9 cellular contexts compared by ENCODE assay signal in genomic region chr15:50148362-50148963, GRCh38. TPM values are rescaled to one million over a fixed set of nuclear protein-coding genes. Genes with fewer than 3 reads are reported as not detected.
DNase-seq lines count a peak whose midpoint lies in the region; TF ChIP-seq lines count a peak whose summit lies in the region.
"Had no signal": no experiment of that assay in that cellular context is flagged by ENCODE, and none has a peak within 500 bp of the region (broad histone marks: within the 10 kb centered on the region; RNA-seq: fewer than 3 reads in every experiment).

No MANE protein-coding gene starts in this region.

- DNase-seq in GM06990 (ENCODE audit: extremely low read depth, insufficient read length) (no peak), NCI-H446 treated with DMSO at 0.1 percent for 48 hours (lab: John Stamatoyannopoulos, UW) (peak; percentile 25), cerebellar cortex (ENCODE audit: low spot score) (peak; percentile 52), nephron progenitor cell (peak; percentile 31), GOT3 (lab: John Stamatoyannopoulos, UW) (no peak), mesenteric fat pad (ENCODE audit: low spot score) (no peak)
- no peak for DNase-seq in activated CD4-positive, CD25-positive, alpha-beta regulatory T cell treated with anti-CD3 and anti-CD28 coated beads, Interleukin-2, amount 50 U/mL, for 72 hours
- DNase-seq in stimulated activated CD4-positive, alpha-beta T cell treated with anti-CD3 and anti-CD28 coated beads, Interleukin-12 subunit alpha, Interleukin-12 subunit beta, amount 100 ng/mL, for 4 hours: no peak
- DNase-seq: activated T-cell treated with anti-CD3 and anti-CD28 coated beads, Interleukin-2, amount 50 U/mL, for 24 hours had no signal

- no peaks in the 10 kb centered on the region for H3K4me1 Mint-ChIP-seq in nephron progenitor cell

- no peaks in the 10 kb centered on the region for H3K27me3 ChIP-seq in GM06990 (replicated peaks; ENCODE audit: control insufficient read depth, insufficient read depth, low read length)

- H3K4me3 ChIP-seq in GM06990 (replicated peaks; ENCODE audit: low read depth, low read length): no peak overlapping the region

- H3K27me3 Mint-ChIP-seq in nephron progenitor cell (ENCODE audit: low read depth, poor library complexity): peaks cover 4% of the 10 kb centered on the region

- no peak overlapping the region for H3K4me3 Mint-ChIP-seq in nephron progenitor cell
- H3K4me3 Mint-ChIP-seq: activated T-cell treated with anti-CD3 and anti-CD28 coated beads, Interleukin-2, amount 50 U/mL, for 24 hours had no signal

- H3K36me3 Mint-ChIP-seq in nephron progenitor cell (ENCODE audit: low read depth): no peaks in the 10 kb centered on the region

- TF ChIP-seq CTCF in GM06990 (IDR thresholded peaks at IDR 0.05; ENCODE audit: insufficient read depth, low read length, poor library complexity, severe bottlenecking) (peak; percentile 19), nephron progenitor cell (IDR thresholded peaks at IDR 0.05) (peak; percentile 49)

- H3K27ac Mint-ChIP-seq in nephron progenitor cell: no peak overlapping the region
- H3K27ac Mint-ChIP-seq: activated T-cell treated with anti-CD3 and anti-CD28 coated beads, Interleukin-2, amount 50 U/mL, for 24 hours had no signal

- no peaks in the 10 kb centered on the region for H3K9me3 Mint-ChIP-seq in nephron progenitor cell
- H3K9me3 Mint-ChIP-seq: activated T-cell treated with anti-CD3 and anti-CD28 coated beads, Interleukin-2, amount 50 U/mL, for 24 hours had no signal

- no peaks in the 10 kb centered on the region for H3K36me3 ChIP-seq in GM06990 (ENCODE audit: control insufficient read depth, insufficient read depth, low read length)

RNA-seq across cellular contexts. Expression of gene ATP8B4, which starts 29.4 kb away (rescaled TPM):
- total RNA-seq in mesenteric fat pad: 31.5 TPM

RNA-seq across cellular contexts. Expression of gene SLC27A2, which starts 33.5 kb away (rescaled TPM):
- total RNA-seq in mesenteric fat pad: 1.7 TPM

Comparison
In these comparisons a context has a peak if more than half of its experiments do, and no peak if none do; other contexts are left out.
1. DNase-seq: peak in NCI-H446 treated with DMSO at 0.1 percent for 48 hours (single experiment), cerebellar cortex (single experiment) and nephron progenitor cell (single experiment); none in GM06990 (single experiment), GOT3 (single experiment), activated CD4-positive, CD25-positive, alpha-beta regulatory T cell treated with anti-CD3 and anti-CD28 coated beads, Interleukin-2, amount 50 U/mL, for 72 hours (single experiment), stimulated activated CD4-positive, alpha-beta T cell treated with anti-CD3 and anti-CD28 coated beads, Interleukin-12 subunit alpha, Interleukin-12 subunit beta, amount 100 ng/mL, for 4 hours (single experiment) and mesenteric fat pad (single experiment).